Comparison of ENCODE assay signal across 8 cellular contexts in genomic region chr12:113149361-113150150, GRCh38. TPM values are rescaled to one million over a fixed set of nuclear protein-coding genes. Genes with fewer than 3 reads are reported as not detected.
DNase-seq lines count a peak whose midpoint lies in the region; ATAC-seq and TF ChIP-seq lines count a peak whose summit lies in the region.

TSS of gene CFAP73 (plus strand) at chr12:113149724. CDS start at chr12:113149858, 134 bp downstream.

- no peak within 1 kb of the TSS for H3K4me3 ChIP-seq in aorta (ENCODE audit: low read length in 2 of 2)
- no peak within 1 kb of the TSS for H3K4me3 ChIP-seq in effector memory CD4-positive, alpha-beta T cell (ENCODE audit: insufficient read depth, low read depth, low read length, poor library complexity, severe bottlenecking)

- ATAC-seq in aorta (ENCODE audit: low FRiP score): peak; percentile 20

- TF ChIP-seq CTCF in chondrocyte (IDR thresholded peaks at IDR 0.05): peak; percentile 31

- H3K9me3 Mint-ChIP-seq in activated CD4-positive, alpha-beta T cell treated with anti-CD3 and anti-CD28 coated beads, Interleukin-2, amount 10 ng/mL, durations not matched to agents 24 days and 14 days: no peaks in the 10 kb centered on the region
- peaks cover 9% of the 10 kb centered on the region for H3K9me3 Mint-ChIP-seq in chondrocyte (ENCODE audit: low read depth)

- WGBS in aorta, 2 donors: 23 to 29% methylated on average over 22 of the region's 22 CpGs

- no peak within 1 kb of the TSS for H3K27ac ChIP-seq in aorta (ENCODE audit: low read depth in 1 of 2, low read length in 2 of 2)
- H3K27ac ChIP-seq in effector memory CD4-positive, alpha-beta T cell (ENCODE audit: insufficient read depth, low read length, poor library complexity, severe bottlenecking): no peak within 1 kb of the TSS

- H3K36me3 Mint-ChIP-seq in activated CD4-positive, alpha-beta T cell treated with anti-CD3 and anti-CD28 coated beads, Interleukin-2, amount 10 ng/mL, durations not matched to agents 24 days and 14 days (ENCODE audit: low read depth): no peaks in the 10 kb centered on the region
- H3K36me3 Mint-ChIP-seq in chondrocyte (ENCODE audit: low read depth): no peaks in the 10 kb centered on the region

- intact Hi-C loops in activated CD4-positive, alpha-beta T cell treated with anti-CD3 and anti-CD28 coated beads, Interleukin-2, amount 10 ng/mL, durations not matched to agents 24 days and 14 days (cut with micrococcal nuclease): loop anchor here (10.0 kb wide), 1 partner anchor 245 kb away; the partner anchor contains the start of gene OAS1
- intact Hi-C loops in aorta (cut with DNase I): loop anchor here in 1 of 2 donors (5.0 kb wide), 1 partner anchor 97 kb away; no protein-coding TSS in a partner anchor

- no peaks in the 10 kb centered on the region for H3K9me3 ChIP-seq in aorta (ENCODE audit: control insufficient read depth, low read length)
- H3K9me3 ChIP-seq in effector memory CD4-positive, alpha-beta T cell (ENCODE audit: control insufficient read depth, low read length): no peaks in the 10 kb centered on the region

- no peak within 1 kb of the TSS for H3K27ac Mint-ChIP-seq in activated CD4-positive, alpha-beta T cell treated with anti-CD3 and anti-CD28 coated beads, Interleukin-2, amount 10 ng/mL, durations not matched to agents 24 days and 14 days
- peak within 1 kb of the TSS; percentile 36 for H3K27ac Mint-ChIP-seq in chondrocyte (ENCODE audit: unreplicated experiment)

- H3K27me3 Mint-ChIP-seq in activated CD4-positive, alpha-beta T cell treated with anti-CD3 and anti-CD28 coated beads, Interleukin-2, amount 10 ng/mL, durations not matched to agents 24 days and 14 days: peaks cover 35% of the 10 kb centered on the region
- H3K27me3 Mint-ChIP-seq in chondrocyte (ENCODE audit: low read depth): peaks cover 35% of the 10 kb centered on the region

- H3K4me1 Mint-ChIP-seq in activated CD4-positive, alpha-beta T cell treated with anti-CD3 and anti-CD28 coated beads, Interleukin-2, amount 10 ng/mL, durations not matched to agents 24 days and 14 days: peaks cover 10% of the 10 kb centered on the region
- H3K4me1 Mint-ChIP-seq in chondrocyte (ENCODE audit: low read depth): peaks cover 18% of the 10 kb centered on the region

- no peaks in the 10 kb centered on the region for H3K27me3 ChIP-seq in aorta (ENCODE audit: control insufficient read depth in 1 of 2, insufficient read depth in 2 of 2, low read length in 1 of 2)
- H3K27me3 ChIP-seq in effector memory CD4-positive, alpha-beta T cell (replicated peaks; ENCODE audit: control insufficient read depth, insufficient read depth, low read length, poor library complexity, severe bottlenecking): no peaks in the 10 kb centered on the region

- no peak within 1 kb of the TSS for H3K4me3 Mint-ChIP-seq in activated CD4-positive, alpha-beta T cell treated with anti-CD3 and anti-CD28 coated beads, Interleukin-2, amount 10 ng/mL, durations not matched to agents 24 days and 14 days
- peak within 1 kb of the TSS; percentile 9 for H3K4me3 Mint-ChIP-seq in chondrocyte (ENCODE audit: unreplicated experiment)

- no peaks in the 10 kb centered on the region for H3K4me1 ChIP-seq in aorta (ENCODE audit: control insufficient read depth in 1 of 2, insufficient read depth in 2 of 2, low read length in 2 of 2)
- peaks cover 16% of the 10 kb centered on the region for H3K4me1 ChIP-seq in effector memory CD4-positive, alpha-beta T cell (ENCODE audit: control insufficient read depth, insufficient read depth, low read length, poor library complexity, severe bottlenecking)

- peak; percentile 32 for DNase-seq in activated CD4-positive, alpha-beta T cell treated with anti-CD3 and anti-CD28 coated beads, Interleukin-2, amount 50 U/mL, for 1 hour
- no peak for DNase-seq in activated CD4-positive, alpha-beta T cell treated with anti-CD3 and anti-CD28 coated beads, Interleukin-2, amount 10 ng/mL, durations not matched to agents 24 days and 14 days
- DNase-seq in NCI-H748 treated with DMSO at 0.1 percent for 48 hours (lab: John Stamatoyannopoulos, UW) (peak; percentile 55), chondrocyte (ENCODE audit: low spot score) (no peak), kidney tubule cell (ENCODE audit: low spot score) (peak; percentile 93), aorta (peak in 1 of 2 donors; percentile 76), activated T-cell treated with anti-CD3 and anti-CD28 coated beads for 4 hours (no peak)
- no peak for DNase-seq in effector memory CD4-positive, alpha-beta T cell

- H3K36me3 ChIP-seq in aorta (ENCODE audit: control insufficient read depth in 1 of 2, insufficient read depth in 2 of 2, low read length in 1 of 2): no peaks in the 10 kb centered on the region
- H3K36me3 ChIP-seq in effector memory CD4-positive, alpha-beta T cell (ENCODE audit: control insufficient read depth, insufficient read depth, low read length): no peaks in the 10 kb centered on the region

RNA-seq across cellular contexts. Expression of gene CFAP73, which starts in this region (rescaled TPM):
- total RNA-seq in activated CD4-positive, alpha-beta T cell treated with anti-CD3 and anti-CD28 coated beads, Interleukin-2, amount 10 ng/mL, durations not matched to agents 24 days and 14 days: not detected in 2 replicates
- total RNA-seq in chondrocyte (not detected in 3 replicates), aorta (not detected)
- polyA plus RNA-seq in aorta: under 1 TPM in 1 of 2 donors, not detected in 1; 0.10 TPM

Comparison
In these comparisons a context has a peak if more than half of its experiments do, and no peak if none do; other contexts are left out.
1. DNase-seq: peak in activated CD4-positive, alpha-beta T cell treated with anti-CD3 and anti-CD28 coated beads, Interleukin-2, amount 50 U/mL, for 1 hour (single experiment), NCI-H748 treated with DMSO at 0.1 percent for 48 hours (single experiment) and kidney tubule cell (single experiment); none in activated CD4-positive, alpha-beta T cell treated with anti-CD3 and anti-CD28 coated beads, Interleukin-2, amount 10 ng/mL, durations not matched to agents 24 days and 14 days (single experiment), chondrocyte (single experiment), activated T-cell treated with anti-CD3 and anti-CD28 coated beads for 4 hours (single experiment) and effector memory CD4-positive, alpha-beta T cell (0 of 3).
2. Peak in ATAC-seq in aorta; RNA of the gene not detected or under 1 TPM.